Comparison of ENCODE assay signal across 10 cellular contexts in the genomic region with DNA sequence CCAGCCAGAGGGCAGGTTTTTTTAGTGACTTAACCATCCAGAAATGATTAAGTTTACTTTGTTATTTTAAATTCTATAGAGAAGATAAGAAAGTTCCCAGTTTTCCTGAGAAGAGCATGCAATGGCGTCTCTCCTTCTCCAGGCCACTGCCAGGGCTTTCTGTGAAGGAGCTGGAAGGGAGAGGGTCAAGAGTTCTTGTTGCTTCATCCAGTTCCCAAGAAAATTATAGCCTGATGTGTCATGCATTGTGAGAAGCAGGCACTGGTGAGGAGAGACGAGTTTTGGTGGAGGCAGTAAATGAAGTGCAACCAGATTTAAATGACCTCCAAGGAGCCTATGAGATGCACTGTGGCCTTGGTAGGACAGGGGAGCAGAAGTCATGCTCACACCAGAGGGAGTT. TPM values are rescaled to one million over a fixed set of nuclear protein-coding genes. Genes with fewer than 3 reads are reported as not detected.
A peak's percentile ranks its signal among the peaks of the same experiment; 100 is the strongest.
DNase-seq lines count a peak whose midpoint lies in the region; ATAC-seq and TF ChIP-seq lines count a peak whose summit lies in the region.
"Had no signal": no experiment of that assay in that cellular context is flagged by ENCODE, and none has a peak within 500 bp of the region (broad histone marks: within the 10 kb centered on the region; RNA-seq: fewer than 3 reads in every experiment).

No MANE protein-coding gene starts in this region.

- no peak for DNase-seq in activated CD4-positive, alpha-beta T cell treated with anti-CD3 and anti-CD28 coated beads, Interleukin-2, amount 10 ng/mL, durations not matched to agents 24 days and 14 days
- DNase-seq in activated CD4-positive, alpha-beta T cell treated with anti-CD3 and anti-CD28 coated beads for 1 hour: no peak
- DNase-seq in T-cell (no peak), fibroblast of mammary gland (ENCODE audit: low read depth) (peak; percentile 92), T-helper 9 cell (no peak), NCI-H748 treated with DMSO at 0.1 percent for 48 hours (lab: John Stamatoyannopoulos, UW) (no peak), NCI-H1048 (lab: John Stamatoyannopoulos, UW) (no peak)
- peak; percentile 22 for DNase-seq in stimulated activated CD8-positive, alpha-beta memory T cell treated with anti-CD3 and anti-CD28 coated beads, Interleukin-4, amount 100 ng/mL, for 48 hours
- DNase-seq: activated gamma-delta T cell, head of caudate nucleus had no signal

- CTCF ChIA-PET in T-cell (lab: Charles Lee): no interaction called here

- ATAC-seq in T-cell (replicated peaks in 1 of 4): no peak

- no peak overlapping the region for H3K4me3 ChIP-seq in fibroblast of mammary gland (ENCODE audit: control insufficient read depth, low read depth, low read length)

- no peaks in the 10 kb centered on the region for H3K9me3 Mint-ChIP-seq in activated CD4-positive, alpha-beta T cell treated with anti-CD3 and anti-CD28 coated beads, Interleukin-2, amount 10 ng/mL, durations not matched to agents 24 days and 14 days
- no peaks in the 10 kb centered on the region for H3K9me3 Mint-ChIP-seq in T-cell

- peaks cover 45% of the 10 kb centered on the region for H3K36me3 Mint-ChIP-seq in activated CD4-positive, alpha-beta T cell treated with anti-CD3 and anti-CD28 coated beads, Interleukin-2, amount 10 ng/mL, durations not matched to agents 24 days and 14 days (ENCODE audit: low read depth)
- H3K36me3 Mint-ChIP-seq in T-cell: peaks cover 5% of the 10 kb centered on the region

- POLR2A ChIA-PET in T-cell (lab: Charles Lee): no interaction called here

- no peak for TF ChIP-seq CTCF in fibroblast of mammary gland (conservative IDR thresholded peaks at IDR 0.05; ENCODE audit: control insufficient read depth, insufficient read depth, low read depth, low read length)

- H3K27ac Mint-ChIP-seq in activated CD4-positive, alpha-beta T cell treated with anti-CD3 and anti-CD28 coated beads, Interleukin-2, amount 10 ng/mL, durations not matched to agents 24 days and 14 days: peak overlapping the region; percentile 65
- H3K27ac Mint-ChIP-seq in T-cell: peak overlapping the region; percentile 97

- H3K27me3 Mint-ChIP-seq in activated CD4-positive, alpha-beta T cell treated with anti-CD3 and anti-CD28 coated beads, Interleukin-2, amount 10 ng/mL, durations not matched to agents 24 days and 14 days: no peaks in the 10 kb centered on the region
- H3K27me3 Mint-ChIP-seq in T-cell: no peaks in the 10 kb centered on the region

- intact Hi-C loops in activated CD4-positive, alpha-beta T cell treated with anti-CD3 and anti-CD28 coated beads, Interleukin-2, amount 10 ng/mL, durations not matched to agents 24 days and 14 days (cut with micrococcal nuclease): no loop called here

- peak overlapping the region; percentile 86 for H3K4me3 Mint-ChIP-seq in activated CD4-positive, alpha-beta T cell treated with anti-CD3 and anti-CD28 coated beads, Interleukin-2, amount 10 ng/mL, durations not matched to agents 24 days and 14 days
- peak overlapping the region; percentile 71 to 79 (median 73) for H3K4me3 Mint-ChIP-seq in T-cell

- H3K4me1 Mint-ChIP-seq in activated CD4-positive, alpha-beta T cell treated with anti-CD3 and anti-CD28 coated beads, Interleukin-2, amount 10 ng/mL, durations not matched to agents 24 days and 14 days: peaks cover 83% of the 10 kb centered on the region
- H3K4me1 Mint-ChIP-seq in T-cell: peaks cover 95 to 99% (median 98%) of the 10 kb centered on the region in 3 donors

RNA-seq across cellular contexts. Expression of a gene that starts 14.2 kb away (rescaled TPM):
- total RNA-seq in activated CD4-positive, alpha-beta T cell treated with anti-CD3 and anti-CD28 coated beads, Interleukin-2, amount 10 ng/mL, durations not matched to agents 24 days and 14 days: 29.6 and 33.5 TPM in 2 replicates
- 10 to 100 TPM; 33.8 to 62.7 (median 55.5) TPM for total RNA-seq in T-cell

Comparison
In these comparisons a context has a peak if more than half of its experiments do, and no peak if none do; other contexts are left out.
1. DNase-seq: peak in fibroblast of mammary gland (single experiment) and stimulated activated CD8-positive, alpha-beta memory T cell treated with anti-CD3 and anti-CD28 coated beads, Interleukin-4, amount 100 ng/mL, for 48 hours (single experiment); none in activated CD4-positive, alpha-beta T cell treated with anti-CD3 and anti-CD28 coated beads, Interleukin-2, amount 10 ng/mL, durations not matched to agents 24 days and 14 days (single experiment), activated CD4-positive, alpha-beta T cell treated with anti-CD3 and anti-CD28 coated beads for 1 hour (single experiment), T-cell (0 of 34), T-helper 9 cell (single experiment), NCI-H748 treated with DMSO at 0.1 percent for 48 hours (single experiment) and NCI-H1048 (single experiment).